ENCODE assay signal across 31 cellular contexts in genomic region chr14:83247925-83248639, GRCh38.
"Had no signal": no experiment of that assay in that cellular context is flagged by ENCODE, and none has a peak within 500 bp of the region (broad histone marks: within the 10 kb centered on the region; RNA-seq: fewer than 3 reads in every experiment).

No MANE protein-coding gene starts in this region.

- H3K27me3 ChIP-seq: ascending aorta, breast epithelium, cardiac muscle cell, colonic mucosa, esophagus squamous epithelium, gastroesophageal sphincter had no signal

- ATAC-seq: activated CD4-positive, alpha-beta T cell treated with anti-CD3 and anti-CD28 coated beads for 36 hours; activated CD8-positive, alpha-beta memory T cell treated with anti-CD3 and anti-CD28 coated beads, Interleukin-2, amount 10 ng/mL, durations not matched to agents 7 days and 5 days; activated CD8-positive, alpha-beta T cell treated with anti-CD3 and anti-CD28 coated beads, Interleukin-2, amount 10 ng/mL, durations not matched to agents 7 days and 5 days; activated naive CD4-positive, alpha-beta T cell treated with anti-CD3 and anti-CD28 coated beads, Interleukin-2, amount 50 U/mL, for 72 hours; gastroesophageal sphincter had no signal

- H3K36me3 ChIP-seq: ascending aorta, breast epithelium, cardiac muscle cell, colonic mucosa, esophagus squamous epithelium, gastroesophageal sphincter had no signal

- H3K27ac ChIP-seq: ascending aorta, breast epithelium, cardiac muscle cell, colonic mucosa, epithelial cell of prostate, esophagus squamous epithelium, gastroesophageal sphincter had no signal

- H3K4me1 ChIP-seq: ascending aorta, breast epithelium, colonic mucosa, esophagus squamous epithelium, gastroesophageal sphincter had no signal

- H3K27ac Mint-ChIP-seq: activated CD4-positive, alpha-beta memory T cell treated with anti-CD3 and anti-CD28 coated beads for 36 hours; activated CD4-positive, alpha-beta T cell treated with anti-CD3 and anti-CD28 coated beads for 36 hours; activated CD4-positive, alpha-beta T cell treated with anti-CD3 and anti-CD28 coated beads, Interleukin-2, amount 10 ng/mL, durations not matched to agents 24 days and 14 days; activated CD8-positive, alpha-beta memory T cell treated with anti-CD3 and anti-CD28 coated beads, Interleukin-2, amount 10 ng/mL, durations not matched to agents 7 days and 5 days; activated CD8-positive, alpha-beta T cell treated with anti-CD3 and anti-CD28 coated beads, Interleukin-2, amount 10 ng/mL, durations not matched to agents 7 days and 5 days; activated naive CD4-positive, alpha-beta T cell treated with anti-CD3 and anti-CD28 coated beads, Interleukin-2, amount 10 ng/mL, durations not matched to agents 7 days and 5 days; activated naive CD4-positive, alpha-beta T cell treated with anti-CD3 and anti-CD28 coated beads, Interleukin-2, amount 50 U/mL, for 72 hours; activated naive CD8-positive, alpha-beta T cell treated with anti-CD3 and anti-CD28 coated beads, Interleukin-2, amount 10 ng/mL, durations not matched to agents 7 days and 5 days; brain had no signal

- H3K27me3 Mint-ChIP-seq: activated CD4-positive, alpha-beta memory T cell treated with anti-CD3 and anti-CD28 coated beads for 36 hours; activated CD4-positive, alpha-beta T cell treated with anti-CD3 and anti-CD28 coated beads for 36 hours; activated CD4-positive, alpha-beta T cell treated with anti-CD3 and anti-CD28 coated beads, Interleukin-2, amount 10 ng/mL, durations not matched to agents 24 days and 14 days; activated CD8-positive, alpha-beta memory T cell treated with anti-CD3 and anti-CD28 coated beads, Interleukin-2, amount 10 ng/mL, durations not matched to agents 7 days and 5 days; activated naive CD4-positive, alpha-beta T cell treated with anti-CD3 and anti-CD28 coated beads, Interleukin-2, amount 10 ng/mL, durations not matched to agents 7 days and 5 days; activated naive CD8-positive, alpha-beta T cell treated with anti-CD3 and anti-CD28 coated beads, Interleukin-2, amount 10 ng/mL, durations not matched to agents 7 days and 5 days; brain had no signal

- FAIRE-seq: endometrium, endothelial cell of umbilical vein had no signal

- H3K4me1 Mint-ChIP-seq: activated CD4-positive, alpha-beta T cell treated with anti-CD3 and anti-CD28 coated beads for 36 hours; activated CD4-positive, alpha-beta T cell treated with anti-CD3 and anti-CD28 coated beads, Interleukin-2, amount 10 ng/mL, durations not matched to agents 24 days and 14 days; activated CD8-positive, alpha-beta memory T cell treated with anti-CD3 and anti-CD28 coated beads, Interleukin-2, amount 10 ng/mL, durations not matched to agents 7 days and 5 days; activated naive CD4-positive, alpha-beta T cell treated with anti-CD3 and anti-CD28 coated beads, Interleukin-2, amount 10 ng/mL, durations not matched to agents 7 days and 5 days; activated naive CD8-positive, alpha-beta T cell treated with anti-CD3 and anti-CD28 coated beads, Interleukin-2, amount 10 ng/mL, durations not matched to agents 7 days and 5 days had no signal

- H3K4me3 Mint-ChIP-seq: activated CD4-positive, alpha-beta memory T cell treated with anti-CD3 and anti-CD28 coated beads for 36 hours; activated CD4-positive, alpha-beta T cell treated with anti-CD3 and anti-CD28 coated beads for 36 hours; activated CD4-positive, alpha-beta T cell treated with anti-CD3 and anti-CD28 coated beads, Interleukin-2, amount 10 ng/mL, durations not matched to agents 24 days and 14 days; activated CD8-positive, alpha-beta memory T cell treated with anti-CD3 and anti-CD28 coated beads, Interleukin-2, amount 10 ng/mL, durations not matched to agents 7 days and 5 days; activated CD8-positive, alpha-beta T cell treated with anti-CD3 and anti-CD28 coated beads, Interleukin-2, amount 10 ng/mL, durations not matched to agents 7 days and 5 days; activated naive CD4-positive, alpha-beta T cell treated with anti-CD3 and anti-CD28 coated beads, Interleukin-2, amount 10 ng/mL, durations not matched to agents 7 days and 5 days; activated naive CD8-positive, alpha-beta T cell treated with anti-CD3 and anti-CD28 coated beads, Interleukin-2, amount 10 ng/mL, durations not matched to agents 7 days and 5 days; brain had no signal

- H3K9me3 ChIP-seq: ascending aorta, colonic mucosa, esophagus squamous epithelium, gastroesophageal sphincter had no signal

- H3K9me3 Mint-ChIP-seq: activated CD4-positive, alpha-beta T cell treated with anti-CD3 and anti-CD28 coated beads, Interleukin-2, amount 10 ng/mL, durations not matched to agents 24 days and 14 days had no signal

- DNase-seq: activated CD4-positive, alpha-beta memory T cell treated with anti-CD3 and anti-CD28 coated beads for 36 hours; activated CD4-positive, alpha-beta T cell treated with anti-CD3 and anti-CD28 coated beads for 36 hours; activated CD4-positive, alpha-beta T cell treated with anti-CD3 and anti-CD28 coated beads, Interleukin-2, amount 10 ng/mL, durations not matched to agents 24 days and 14 days; activated CD4-positive, CD25-positive, alpha-beta regulatory T cell; activated CD4-positive, CD25-positive, alpha-beta regulatory T cell treated with anti-CD3 and anti-CD28 coated beads, Interleukin-2, amount 50 U/mL, for 72 hours; activated CD8-positive, alpha-beta memory T cell treated with anti-CD3 and anti-CD28 coated beads, Interleukin-2, amount 10 ng/mL, durations not matched to agents 7 days and 5 days; activated CD8-positive, alpha-beta memory T cell treated with anti-CD3 and anti-CD28 coated beads, Interleukin-2, amount 50 U/mL, for 4 hours; activated CD8-positive, alpha-beta T cell treated with anti-CD3 and anti-CD28 coated beads, Interleukin-2, amount 10 ng/mL, durations not matched to agents 7 days and 5 days; activated gamma-delta T cell; activated naive CD4-positive, alpha-beta T cell; activated naive CD4-positive, alpha-beta T cell treated with anti-CD3 and anti-CD28 coated beads, Interleukin-2, amount 10 ng/mL, durations not matched to agents 7 days and 5 days; activated naive CD8-positive, alpha-beta T cell treated with anti-CD3 and anti-CD28 coated beads, Interleukin-2, amount 10 ng/mL, durations not matched to agents 7 days and 5 days; activated T-cell treated with anti-CD3 and anti-CD28 coated beads, Interleukin-2, amount 50 U/mL, for 1 hour; activated T-cell treated with anti-CD3 and anti-CD28 coated beads, Interleukin-2, amount 50 U/mL, for 48 hours; central memory CD4-positive, alpha-beta T cell; cerebellar nuclear complex; colonic mucosa; effector CD8-positive, alpha-beta T cell; esophagus squamous epithelium; foreskin melanocyte; head of caudate nucleus; T-helper 2 cell had no signal

- H3K4me3 ChIP-seq: ascending aorta, breast epithelium, cardiac muscle cell, colonic mucosa, esophagus squamous epithelium, gastroesophageal sphincter had no signal

- H3K36me3 Mint-ChIP-seq: activated CD4-positive, alpha-beta memory T cell treated with anti-CD3 and anti-CD28 coated beads for 36 hours; activated CD8-positive, alpha-beta memory T cell treated with anti-CD3 and anti-CD28 coated beads, Interleukin-2, amount 10 ng/mL, durations not matched to agents 7 days and 5 days; activated naive CD4-positive, alpha-beta T cell treated with anti-CD3 and anti-CD28 coated beads, Interleukin-2, amount 10 ng/mL, durations not matched to agents 7 days and 5 days; activated naive CD8-positive, alpha-beta T cell treated with anti-CD3 and anti-CD28 coated beads, Interleukin-2, amount 10 ng/mL, durations not matched to agents 7 days and 5 days had no signal
